8 cellular contexts compared by ENCODE assay signal in the genomic region with DNA sequence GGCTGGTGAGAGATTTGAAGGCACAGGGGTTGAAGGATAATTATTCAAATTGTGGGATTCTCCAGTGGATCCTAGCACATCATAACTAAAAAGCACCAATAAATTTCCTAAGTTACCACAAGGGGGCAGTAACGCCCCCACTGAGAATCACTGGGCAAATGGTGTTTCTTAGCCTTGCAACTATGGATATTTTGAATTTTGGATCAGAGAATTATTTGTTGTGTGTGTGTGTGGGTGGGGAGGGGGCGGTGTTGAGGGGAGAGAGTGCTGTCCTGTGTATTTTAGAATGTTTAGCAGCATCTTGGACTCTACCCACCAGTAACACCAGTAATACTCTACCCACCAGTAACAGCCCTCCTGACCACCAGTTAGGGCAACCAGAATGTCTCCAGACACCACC.
A peak's percentile ranks its signal among the peaks of the same experiment; 100 is the strongest.
DNase-seq lines count a peak whose midpoint lies in the region; ATAC-seq lines count a peak whose summit lies in the region.

No MANE protein-coding gene starts in this region.

- no peaks in the 10 kb centered on the region for H3K36me3 ChIP-seq in mesendoderm (ENCODE audit: control insufficient read depth, insufficient read depth, low read length)

- H3K27me3 ChIP-seq in mesendoderm (ENCODE audit: insufficient read depth, low read length, poor library complexity), result no peaks in the 10 kb centered on the region

- peaks cover 49% of the 10 kb centered on the region for H3K27me3 Mint-ChIP-seq in central memory CD8-positive, alpha-beta T cell
- peaks cover 7% of the 10 kb centered on the region for H3K27me3 Mint-ChIP-seq in activated CD8-positive, alpha-beta memory T cell treated with anti-CD3 and anti-CD28 coated beads, Interleukin-2, amount 10 ng/mL, durations not matched to agents 7 days and 5 days

- no peak overlapping the region for H3K4me3 ChIP-seq in mesendoderm (ENCODE audit: low read length)

- H2BK15ac ChIP-seq in mesendoderm (replicated peaks; ENCODE audit: low read depth), result no peak overlapping the region

- H2BK120ac ChIP-seq in mesendoderm (ENCODE audit: low read depth, low read length), result no peak overlapping the region

- CTCF ChIA-PET in activated CD8-positive, alpha-beta memory T cell treated with anti-CD3 and anti-CD28 coated beads, Interleukin-2, amount 10 ng/mL, durations not matched to agents 7 days and 5 days (lab: Charles Lee), result no interaction called here

- no peak overlapping the region for H3K27ac ChIP-seq in mesendoderm (ENCODE audit: low read depth, low read length)

- no peaks in the 10 kb centered on the region for H3K36me3 Mint-ChIP-seq in central memory CD8-positive, alpha-beta T cell (ENCODE audit: insufficient read depth)
- no peaks in the 10 kb centered on the region for H3K36me3 Mint-ChIP-seq in activated CD8-positive, alpha-beta memory T cell treated with anti-CD3 and anti-CD28 coated beads, Interleukin-2, amount 10 ng/mL, durations not matched to agents 7 days and 5 days

- no CpG with 5 or more reads among the region's 2 CpGs for WGBS in mesendoderm (ENCODE audit: extremely low coverage, insufficient coverage, low lambda C conversion rate)

- no peak overlapping the region for H4K8ac ChIP-seq in mesendoderm (ENCODE audit: low read depth, low read length)

- H3K79me1 ChIP-seq in mesendoderm (ENCODE audit: low read length), result no peaks in the 10 kb centered on the region

- H3K23ac ChIP-seq in mesendoderm (ENCODE audit: low read length), result no peak overlapping the region

- no peak overlapping the region for H3K4me3 Mint-ChIP-seq in central memory CD8-positive, alpha-beta T cell
- H3K4me3 Mint-ChIP-seq in activated CD8-positive, alpha-beta memory T cell treated with anti-CD3 and anti-CD28 coated beads, Interleukin-2, amount 10 ng/mL, durations not matched to agents 7 days and 5 days, result no peak overlapping the region

- H2AK5ac ChIP-seq in mesendoderm (ENCODE audit: low read length), result no peak overlapping the region

- no peak overlapping the region for H2BK5ac ChIP-seq in mesendoderm (ENCODE audit: low read length)

- no peak overlapping the region for H3K27ac Mint-ChIP-seq in central memory CD8-positive, alpha-beta T cell (ENCODE audit: low read depth)
- H3K27ac Mint-ChIP-seq in activated CD8-positive, alpha-beta memory T cell treated with anti-CD3 and anti-CD28 coated beads, Interleukin-2, amount 10 ng/mL, durations not matched to agents 7 days and 5 days, result no peak overlapping the region

- no peak overlapping the region for H3K4me2 ChIP-seq in mesendoderm (ENCODE audit: low read length)

- ATAC-seq in GM21526 (IDR thresholded peaks at IDR 0.05; ENCODE audit: low FRiP score, unreplicated experiment), result peak; percentile 80
- ATAC-seq in central memory CD8-positive, alpha-beta T cell (replicated peaks; ENCODE audit: extremely low read depth, poor library complexity, severe bottlenecking), result peak; percentile 19
- ATAC-seq in activated CD8-positive, alpha-beta memory T cell treated with anti-CD3 and anti-CD28 coated beads, Interleukin-2, amount 10 ng/mL, durations not matched to agents 7 days and 5 days, result no peak

- no peak overlapping the region for H3K18ac ChIP-seq in mesendoderm (ENCODE audit: low read length)

- no peaks in the 10 kb centered on the region for H3K9me3 Mint-ChIP-seq in central memory CD8-positive, alpha-beta T cell
- H3K9me3 Mint-ChIP-seq in activated CD8-positive, alpha-beta memory T cell treated with anti-CD3 and anti-CD28 coated beads, Interleukin-2, amount 10 ng/mL, durations not matched to agents 7 days and 5 days (ENCODE audit: low read depth), result no peaks in the 10 kb centered on the region

- H3K4me1 ChIP-seq in mesendoderm (ENCODE audit: control insufficient read depth, low read depth, low read length), result no peaks in the 10 kb centered on the region

- no peak overlapping the region for H4K5ac ChIP-seq in mesendoderm (ENCODE audit: low read length)

- H3K4me1 Mint-ChIP-seq in central memory CD8-positive, alpha-beta T cell, result no peaks in the 10 kb centered on the region
- no peaks in the 10 kb centered on the region for H3K4me1 Mint-ChIP-seq in activated CD8-positive, alpha-beta memory T cell treated with anti-CD3 and anti-CD28 coated beads, Interleukin-2, amount 10 ng/mL, durations not matched to agents 7 days and 5 days

- no peak overlapping the region for H3K4ac ChIP-seq in mesendoderm (ENCODE audit: low read depth, low read length)

- DNase-seq in DMS 273 (lab: John Stamatoyannopoulos, UW; ENCODE audit: unreplicated experiment), result peak; percentile 68
- no peak for DNase-seq in DMS 273 treated with DMSO at 0.1 percent for 48 hours (lab: John Stamatoyannopoulos, UW)
- peak; percentile 6 for DNase-seq in MV-4-11 (lab: John Stamatoyannopoulos, UW)
- DNase-seq in central memory CD8-positive, alpha-beta T cell (ENCODE audit: low spot score in 2 of 2), result no peak
- DNase-seq in mesendoderm, result peak; percentile 50
- no peak for DNase-seq in LoVo (ENCODE audit: low spot score)
- no peak for DNase-seq in activated CD8-positive, alpha-beta memory T cell treated with anti-CD3 and anti-CD28 coated beads, Interleukin-2, amount 10 ng/mL, durations not matched to agents 7 days and 5 days

- H3K9ac ChIP-seq in mesendoderm (ENCODE audit: low read length), result no peak overlapping the region

- H3K79me2 ChIP-seq in mesendoderm (ENCODE audit: control insufficient read depth, insufficient read depth, low read length), result no peaks in the 10 kb centered on the region

- no peak overlapping the region for H3K56ac ChIP-seq in mesendoderm (ENCODE audit: low read length)

Comparison
In these comparisons a context has a peak if more than half of its experiments do, and no peak if none do; other contexts are left out.
1. DNase-seq: peak in DMS 273 (single experiment), MV-4-11 (single experiment) and mesendoderm (single experiment); none in DMS 273 treated with DMSO at 0.1 percent for 48 hours (single experiment), central memory CD8-positive, alpha-beta T cell (0 of 2), LoVo (single experiment) and activated CD8-positive, alpha-beta memory T cell treated with anti-CD3 and anti-CD28 coated beads, Interleukin-2, amount 10 ng/mL, durations not matched to agents 7 days and 5 days (single experiment).